ENCODE assay signal across 22 cellular contexts in genomic region chr6:131212024-131212423, GRCh38.
"Had no signal": no experiment of that assay in that cellular context is flagged by ENCODE, and none has a peak within 500 bp of the region (broad histone marks: within the 10 kb centered on the region; RNA-seq: fewer than 3 reads in every experiment).

No MANE protein-coding gene starts in this region.

- H3K4me3 ChIP-seq: dorsolateral prefrontal cortex, gastroesophageal sphincter, skin epidermis, testis, tibial nerve, upper lobe of right lung, vagina had no signal

- ATAC-seq: gastroesophageal sphincter; left cardiac atrium; left ventricle myocardium superior; sciatic nerve; stimulated activated naive B cell treated with anti-CD40 and anti-IgM and Interleukin-4, amounts not matched to agents 10 μg/mL and 1 μg/mL and 100 μg/mL, for 72 hours; stimulated activated naive CD8-positive, alpha-beta T cell treated with anti-CD3 and anti-CD28 coated beads, Interleukin-15, amount 100 ng/mL, for 72 hours; upper lobe of right lung had no signal

- H3K27ac ChIP-seq: dorsolateral prefrontal cortex, gastroesophageal sphincter, testis, tibial nerve, upper lobe of right lung, vagina had no signal

- DNase-seq: cortex of kidney; dorsolateral prefrontal cortex; effector CD8-positive, alpha-beta T cell; glutamatergic neuron; kidney; left cardiac atrium; left ventricle myocardium superior; mesendoderm; naive B cell; posterior cingulate gyrus; stimulated activated CD4-positive, alpha-beta T cell treated with anti-CD3 and anti-CD28 coated beads, Interleukin-2, amount 100 ng/mL, for 24 hours; stimulated activated CD4-positive, alpha-beta T cell treated with anti-CD3 and anti-CD28 coated beads, Interleukin-4, amount 100 ng/mL, for 4 hours; stimulated activated naive B cell treated with anti-CD40 and anti-IgM and Interleukin-4, amounts not matched to agents 10 μg/mL and 1 μg/mL and 100 μg/mL, for 72 hours; stimulated activated naive CD8-positive, alpha-beta T cell treated with anti-CD3 and anti-CD28 coated beads, Interleukin-15, amount 100 ng/mL, for 72 hours; testis; upper lobe of right lung had no signal

- H3K27me3 ChIP-seq: dorsolateral prefrontal cortex, gastroesophageal sphincter, testis, tibial nerve, upper lobe of right lung, vagina had no signal

- H3K9me3 Mint-ChIP-seq: naive B cell; nephron; stimulated activated naive B cell treated with anti-CD40 and anti-IgM and Interleukin-4, amounts not matched to agents 10 μg/mL and 1 μg/mL and 100 μg/mL, for 72 hours had no signal

- FAIRE-seq: kidney had no signal

- H3K9me3 ChIP-seq: gastroesophageal sphincter, testis, tibial nerve, upper lobe of right lung, vagina had no signal

- H3K4me3 Mint-ChIP-seq: naive B cell; nephron; stimulated activated naive B cell treated with anti-CD40 and anti-IgM and Interleukin-4, amounts not matched to agents 10 μg/mL and 1 μg/mL and 100 μg/mL, for 72 hours; stimulated activated naive CD8-positive, alpha-beta T cell treated with anti-CD3 and anti-CD28 coated beads, Interleukin-15, amount 100 ng/mL, for 72 hours had no signal

- H3K27ac Mint-ChIP-seq: stimulated activated naive B cell treated with anti-CD40 and anti-IgM and Interleukin-4, amounts not matched to agents 10 μg/mL and 1 μg/mL and 100 μg/mL, for 72 hours; stimulated activated naive CD8-positive, alpha-beta T cell treated with anti-CD3 and anti-CD28 coated beads, Interleukin-15, amount 100 ng/mL, for 72 hours had no signal

- H3K4me1 ChIP-seq: gastroesophageal sphincter, vagina had no signal

- H3K36me3 ChIP-seq: upper lobe of right lung, vagina had no signal

- H3K27me3 Mint-ChIP-seq: naive B cell; stimulated activated naive B cell treated with anti-CD40 and anti-IgM and Interleukin-4, amounts not matched to agents 10 μg/mL and 1 μg/mL and 100 μg/mL, for 72 hours; stimulated activated naive CD8-positive, alpha-beta T cell treated with anti-CD3 and anti-CD28 coated beads, Interleukin-15, amount 100 ng/mL, for 72 hours had no signal
